ENCODE assay signal across 12 cellular contexts in genomic region chr1:110873856-110874255, GRCh38. TPM values are rescaled to one million over a fixed set of nuclear protein-coding genes. Genes with fewer than 3 reads are reported as not detected.
DNase-seq lines count a peak whose midpoint lies in the region; ATAC-seq and TF ChIP-seq lines count a peak whose summit lies in the region.
"Had no signal": no experiment of that assay in that cellular context is flagged by ENCODE, and none has a peak within 500 bp of the region (broad histone marks: within the 10 kb centered on the region; RNA-seq: fewer than 3 reads in every experiment).

No MANE protein-coding gene starts in this region.

- H3K27me3 Mint-ChIP-seq in activated naive CD4-positive, alpha-beta T cell treated with anti-CD3 and anti-CD28 coated beads, Interleukin-2, amount 10 ng/mL, durations not matched to agents 7 days and 5 days = no peaks in the 10 kb centered on the region
- no peaks in the 10 kb centered on the region for H3K27me3 Mint-ChIP-seq in T-helper 17 cell

- ATAC-seq in T-helper 17 cell (no peak), right lobe of liver (no peak), thoracic aorta (ENCODE audit: insufficient number of reproducible peaks, low FRiP score, low read depth) (no peak)

- H3K4me3 ChIP-seq in right lobe of liver (peak overlapping the region; percentile 20 to 44 (median 32)), thoracic aorta (peak overlapping the region; percentile 65)

- CTCF ChIA-PET in activated naive CD4-positive, alpha-beta T cell treated with anti-CD3 and anti-CD28 coated beads, Interleukin-2, amount 10 ng/mL, durations not matched to agents 7 days and 5 days (lab: Charles Lee) = interaction anchor here (0.9 to 1.5 kb wide), 4 partner anchors 17 to 109 kb away, joined by 3 to 8 read pairs (median 4); no protein-coding TSS in a partner anchor

- peaks cover 49% of the 10 kb centered on the region for H3K36me3 Mint-ChIP-seq in activated naive CD4-positive, alpha-beta T cell treated with anti-CD3 and anti-CD28 coated beads, Interleukin-2, amount 10 ng/mL, durations not matched to agents 7 days and 5 days
- peaks cover 14% of the 10 kb centered on the region for H3K36me3 Mint-ChIP-seq in T-helper 17 cell (ENCODE audit: low read depth)

- peak overlapping the region; percentile 93 for H3K4me3 Mint-ChIP-seq in activated naive CD4-positive, alpha-beta T cell treated with anti-CD3 and anti-CD28 coated beads, Interleukin-2, amount 10 ng/mL, durations not matched to agents 7 days and 5 days
- peak overlapping the region; percentile 100 for H3K4me3 Mint-ChIP-seq in T-helper 17 cell

- intact Hi-C loops in right lobe of liver (cut with DNase I) = no loop called here

- H3K9me3 ChIP-seq in T-helper 17 cell (ENCODE audit: control insufficient read depth, low read length, poor library complexity, severe bottlenecking) = no peaks in the 10 kb centered on the region
- no peaks in the 10 kb centered on the region for H3K9me3 ChIP-seq in right lobe of liver
- no peaks in the 10 kb centered on the region for H3K9me3 ChIP-seq in thoracic aorta
- H3K9me3 ChIP-seq: prostate gland had no signal

- 45% methylated on average over 4 of the region's 4 CpGs for WGBS in right lobe of liver (ENCODE audit: insufficient coverage, low coverage, low lambda C conversion rate, missing lambda C conversion rate)

- H3K36me3 ChIP-seq in right lobe of liver (no peaks in the 10 kb centered on the region), thoracic aorta (no peaks in the 10 kb centered on the region)
- H3K36me3 ChIP-seq: prostate gland had no signal

- DNase-seq in activated naive CD4-positive, alpha-beta T cell treated with anti-CD3 and anti-CD28 coated beads, Interleukin-2, amount 10 ng/mL, durations not matched to agents 7 days and 5 days = peak; percentile 24
- no peak for DNase-seq in activated naive CD4-positive, alpha-beta T cell (lab: John Stamatoyannopoulos, UW)
- DNase-seq in T-helper 17 cell (no peak), right lobe of liver (no peak), thoracic aorta (ENCODE audit: low spot score) (no peak), NCI-H345 treated with DMSO at 0.1 percent for 48 hours (lab: John Stamatoyannopoulos, UW; ENCODE audit: unreplicated experiment) (no peak), epidermal melanocyte (ENCODE audit: insufficient read length, low spot score) (no peak)
- DNase-seq in stimulated activated naive CD4-positive, alpha-beta T cell treated with Interleukin-2 at 50 U/mL for 16 hours (lab: John Stamatoyannopoulos, UW) = no peak
- DNase-seq: activated effector memory CD4-positive, alpha-beta T cell treated with anti-CD3 and anti-CD28 coated beads, Interleukin-2, amount 50 U/mL, for 16 hours; IMR-90; NCI-H774 had no signal

- peak overlapping the region; percentile 1 to 62 (median 19) for H3K27ac ChIP-seq in right lobe of liver
- peak overlapping the region in 1 of 2 donors; percentile 38 for H3K27ac ChIP-seq in thoracic aorta
- H3K27ac ChIP-seq: prostate gland had no signal

- no peak for TF ChIP-seq POLR2A in right lobe of liver (IDR thresholded peaks at IDR 0.05)

- H3K4me1 ChIP-seq in right lobe of liver = no peaks in the 10 kb centered on the region
- no peaks in the 10 kb centered on the region for H3K4me1 ChIP-seq in thoracic aorta (ENCODE audit: control insufficient read depth in 1 of 2, low read depth in 2 of 2)
- H3K4me1 ChIP-seq: prostate gland had no signal

- H3K9me3 Mint-ChIP-seq in activated naive CD4-positive, alpha-beta T cell treated with anti-CD3 and anti-CD28 coated beads, Interleukin-2, amount 10 ng/mL, durations not matched to agents 7 days and 5 days = no peaks in the 10 kb centered on the region

- H3K27ac Mint-ChIP-seq in activated naive CD4-positive, alpha-beta T cell treated with anti-CD3 and anti-CD28 coated beads, Interleukin-2, amount 10 ng/mL, durations not matched to agents 7 days and 5 days = peak overlapping the region; percentile 98
- peak overlapping the region; percentile 99 for H3K27ac Mint-ChIP-seq in T-helper 17 cell

- H3K4me1 Mint-ChIP-seq in activated naive CD4-positive, alpha-beta T cell treated with anti-CD3 and anti-CD28 coated beads, Interleukin-2, amount 10 ng/mL, durations not matched to agents 7 days and 5 days = peaks cover 45% of the 10 kb centered on the region
- peaks cover 50% of the 10 kb centered on the region for H3K4me1 Mint-ChIP-seq in T-helper 17 cell

- H3K27me3 ChIP-seq in right lobe of liver (no peaks in the 10 kb centered on the region), thoracic aorta (replicated peaks; ENCODE audit: insufficient read depth) (no peaks in the 10 kb centered on the region)

- no peak for TF ChIP-seq CTCF in right lobe of liver (IDR thresholded peaks at IDR 0.05)
- TF ChIP-seq CTCF in thoracic aorta (IDR thresholded peaks at IDR 0.05) = no peak

RNA-seq across cellular contexts. Expression of gene CD53, which starts 0.9 kb away (rescaled TPM):
- 100 to 1,000 TPM; 286 to 385 TPM for total RNA-seq in T-helper 17 cell
- total RNA-seq in right lobe of liver = 10 to 100 TPM in 4 of 6 experiments, 1 to 10 TPM in 2; 7.8 to 26.6 (median 11.9) TPM
- total RNA-seq in thoracic aorta = 10 to 100 TPM; 55.6 to 60.9 TPM
- total RNA-seq: IMR-90 had no signal

Comparison
In these comparisons a context has a peak if more than half of its experiments do, and no peak if none do; other contexts are left out.
1. RNA of gene CD53, which starts 0.9 kb away (total RNA-seq): 286 to 385 TPM in T-helper 17 cell; 55.6 to 60.9 TPM in thoracic aorta and 7.8 to 26.6 TPM in right lobe of liver; every median in the first group is over 4 times any median in the second.